In genomic region chr6:27479319-27480182, GRCh38 we compare ENCODE assay signal across 8 cellular contexts. TPM values are rescaled to one million over a fixed set of nuclear protein-coding genes. Genes with fewer than 3 reads are reported as not detected.
DNase-seq lines count a peak whose midpoint lies in the region; FAIRE-seq and TF ChIP-seq lines count a peak whose summit lies in the region.

No MANE protein-coding gene starts in this region.

- in situ Hi-C loops in G401 (cut with HindIII; ENCODE audit: low sequenced_read_pairs), result no loop called here

- peak; percentile 91 for DNase-seq in G401 (ENCODE audit: low spot score)
- DNase-seq in H54 (ENCODE audit: insufficient read length, low spot score), result peak; percentile 50
- peak; percentile 61 for DNase-seq in LNCaP clone FGC (ENCODE audit: low read depth)
- peak; percentile 78 for DNase-seq in SHP77 treated with DMSO at 0.1 percent for 48 hours (lab: John Stamatoyannopoulos, UW)
- peak; percentile 38 for DNase-seq in activated gamma-delta T cell (lab: John Stamatoyannopoulos, UW)
- peak; percentile 90 for DNase-seq in foreskin melanocyte
- DNase-seq in nucleus accumbens (lab: John Stamatoyannopoulos, UW), result peak in 51 of 56 donors; percentile 15 to 87 (median 65)

- peak overlapping the region; percentile 91 for H3K27ac ChIP-seq in temporal lobe (ENCODE audit: low read depth, low read length)

- no peak for TF ChIP-seq POLR2A in H54 (IDR thresholded peaks at IDR 0.05; ENCODE audit: low read depth, low read length)

- peak overlapping the region; percentile 79 for H3K4me3 ChIP-seq in LNCaP clone FGC (ENCODE audit: low read depth, low read length)

- FAIRE-seq in H54 (lab: Jason Lieb, UNC), result peak; percentile 96

- no peak for TF ChIP-seq CTCF in LNCaP clone FGC (IDR thresholded peaks at IDR 0.05; ENCODE audit: control insufficient read depth, extremely low read depth, insufficient read depth)

RNA-seq across cellular contexts. Expression of gene ZNF184, which starts 6.6 kb away (rescaled TPM):
- total RNA-seq in G401 (2014; rRNA removed; shearing (Covaris generic)), result 14.1 and 23.9 TPM in 2 replicates
- 22.9 TPM for total RNA-seq in temporal lobe

Comparison
In these comparisons a context has a peak if more than half of its experiments do, and no peak if none do; other contexts are left out.
1. Peak in every context shown above with its lines: DNase-seq, H3K4me3 ChIP-seq and H3K27ac ChIP-seq.
2. DNase-seq: peak in every context shown above with its lines; median percentile 91 in G401; 90 in foreskin melanocyte; 78 in SHP77 treated with DMSO at 0.1 percent for 48 hours; 65 in nucleus accumbens; 61 in LNCaP clone FGC; 50 in H54; 38 in activated gamma-delta T cell.